11 cellular contexts compared by ENCODE assay signal in the genomic region with DNA sequence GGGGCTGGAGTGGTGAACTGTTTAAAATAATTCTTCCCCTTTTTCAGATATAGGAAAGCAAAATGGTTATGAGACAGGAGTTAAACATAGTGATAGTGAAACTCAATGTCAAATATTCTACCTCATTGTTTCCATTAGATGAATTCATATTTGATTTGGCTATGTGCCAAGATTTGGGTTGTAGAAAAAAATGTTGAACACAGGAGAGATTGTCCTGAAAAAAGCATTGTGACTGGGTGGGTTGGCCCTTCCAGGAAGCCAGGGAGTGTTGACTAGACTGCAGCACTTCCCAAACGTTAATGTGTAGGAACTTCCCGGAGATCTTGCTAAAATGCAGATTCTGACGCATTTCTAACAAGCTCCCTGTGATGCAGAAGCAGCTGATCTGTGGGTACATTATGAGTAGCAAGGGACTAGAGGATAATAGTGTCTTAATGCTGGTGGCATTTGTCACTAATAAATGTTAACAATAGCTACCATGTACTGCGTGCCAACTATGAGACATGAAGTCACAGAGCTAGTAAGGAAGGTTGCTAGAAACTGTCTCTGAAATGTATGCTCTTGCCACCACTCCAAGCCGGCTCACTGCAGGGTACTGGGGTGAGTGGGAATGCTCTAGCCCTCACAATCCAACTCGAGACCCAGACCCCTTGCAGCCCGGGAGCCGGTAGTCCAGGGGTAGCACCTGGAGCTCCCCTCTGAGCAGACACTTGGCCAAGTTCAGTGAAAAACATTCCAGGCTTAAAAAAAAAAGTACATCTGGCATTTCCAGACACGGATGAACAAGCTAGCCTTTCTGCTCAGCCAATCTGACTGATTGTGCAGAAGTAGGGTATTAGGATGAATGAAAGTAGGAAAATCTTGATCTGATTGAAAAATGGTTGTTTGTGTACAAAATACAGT.
DNase-seq lines count a peak whose midpoint lies in the region; ATAC-seq, FAIRE-seq and TF ChIP-seq lines count a peak whose summit lies in the region.
"Had no signal": no experiment of that assay in that cellular context is flagged by ENCODE, and none has a peak within 500 bp of the region (broad histone marks: within the 10 kb centered on the region; RNA-seq: fewer than 3 reads in every experiment).

No MANE protein-coding gene starts in this region.

- no peaks in the 10 kb centered on the region for H4K20me1 ChIP-seq in GM12878 (ENCODE audit: control insufficient read depth, insufficient read depth)
- H4K20me1 ChIP-seq: BLaER1 had no signal

- no peaks in the 10 kb centered on the region for H3K36me3 Mint-ChIP-seq in activated naive CD4-positive, alpha-beta T cell treated with anti-CD3 and anti-CD28 coated beads for 36 hours (ENCODE audit: low read depth)

- peaks cover 22% of the 10 kb centered on the region for H3K4me1 Mint-ChIP-seq in activated naive CD4-positive, alpha-beta T cell treated with anti-CD3 and anti-CD28 coated beads for 36 hours (ENCODE audit: low read depth)

- H3K27me3 ChIP-seq in GM12878 (replicated peaks in 1 of 2; ENCODE audit: control insufficient read depth in 2 of 2, insufficient read depth in 2 of 2, low read length in 1 of 2) (no peaks in the 10 kb centered on the region), upper lobe of right lung (no peaks in the 10 kb centered on the region)
- H3K27me3 ChIP-seq: BLaER1 had no signal

- SMC1A ChIA-PET in GM12878 (lab: Charles Lee; ENCODE audit: uncharacterized antibody, unreplicated experiment): interaction anchor here (0.6 to 1.1 kb wide), 3 partner anchors 11 to 34 kb away, joined by 3 read pairs; no protein-coding TSS in a partner anchor

- H2AFZ ChIP-seq in GM12878 (ENCODE audit: control insufficient read depth, low read depth, low read length): no peak overlapping the region

- H3K27ac ChIP-seq in GM12878 (ENCODE audit: control insufficient read depth, insufficient read depth): no peak overlapping the region
- no peak overlapping the region for H3K27ac ChIP-seq in upper lobe of right lung
- H3K27ac ChIP-seq: BLaER1 had no signal

- H3K9ac ChIP-seq in GM12878 (ENCODE audit: control insufficient read depth, insufficient read depth, low read length): no peak overlapping the region
- H3K9ac ChIP-seq: BLaER1 had no signal

- H3K4me1 ChIP-seq in GM12878 (ENCODE audit: control insufficient read depth, insufficient read depth, low read length) (no peaks in the 10 kb centered on the region), upper lobe of right lung (peaks cover 9% of the 10 kb centered on the region)
- H3K4me1 ChIP-seq: BLaER1 had no signal

- ATAC-seq in GM12878 (no peak), left colon (peak; percentile 76), upper lobe of right lung (peak; percentile 61), HG03442 (IDR thresholded peaks at IDR 0.05; ENCODE audit: unreplicated experiment) (no peak)
- ATAC-seq: naive thymus-derived CD4-positive, alpha-beta T cell had no signal

- TF ChIP-seq POLR2A in GM12878 (IDR thresholded peaks at IDR 0.05; ENCODE audit: low read depth, low read length): no peak

- POLR2A ChIA-PET in GM12878 (lab: Charles Lee): interaction anchor here (0.6 kb wide), 1 partner anchor 30 kb away, joined by 3 read pairs; no protein-coding TSS in a partner anchor

- no TSS peak for BruUV-seq in GM12878 (replicated peaks; lab: Mats Ljungman, UMichigan)

- no peak overlapping the region for H3K4me2 ChIP-seq in GM12878 (ENCODE audit: control insufficient read depth, insufficient read depth)
- H3K4me2 ChIP-seq: BLaER1 had no signal

- no peak overlapping the region for H3K27ac Mint-ChIP-seq in activated naive CD4-positive, alpha-beta T cell treated with anti-CD3 and anti-CD28 coated beads for 36 hours
- H3K27ac Mint-ChIP-seq: naive thymus-derived CD4-positive, alpha-beta T cell had no signal

- no peaks in the 10 kb centered on the region for H3K27me3 Mint-ChIP-seq in activated naive CD4-positive, alpha-beta T cell treated with anti-CD3 and anti-CD28 coated beads for 36 hours (ENCODE audit: low read depth)
- H3K27me3 Mint-ChIP-seq: central memory CD8-positive, alpha-beta T cell had no signal

- no peaks in the 10 kb centered on the region for H3K36me3 ChIP-seq in GM12878 (ENCODE audit: control insufficient read depth in 2 of 2, insufficient read depth in 2 of 2, low read length in 1 of 2)
- no peaks in the 10 kb centered on the region for H3K36me3 ChIP-seq in upper lobe of right lung
- H3K36me3 ChIP-seq: BLaER1 had no signal

- no peaks in the 10 kb centered on the region for H3K79me2 ChIP-seq in GM12878 (ENCODE audit: control insufficient read depth, insufficient read depth, low read length)

- no peak for TF ChIP-seq RAD21 in GM12878 (IDR thresholded peaks at IDR 0.05; ENCODE audit: insufficient read depth, low read depth, low read length)

- no peak for FAIRE-seq in GM12878 (lab: Jason Lieb, UNC)

- no peak overlapping the region for H3K4me3 Mint-ChIP-seq in activated naive CD4-positive, alpha-beta T cell treated with anti-CD3 and anti-CD28 coated beads for 36 hours
- H3K4me3 Mint-ChIP-seq: central memory CD8-positive, alpha-beta T cell; naive thymus-derived CD4-positive, alpha-beta T cell had no signal

- 51% methylated on average over 9 of the region's 9 CpGs for WGBS in GM12878 (ENCODE audit: insufficient coverage, insufficient replicate concordance, low lambda C conversion rate, missing lambda C conversion rate)

- intact Hi-C loops in activated naive CD4-positive, alpha-beta T cell treated with anti-CD3 and anti-CD28 coated beads for 36 hours (cut with micrococcal nuclease): loop anchor here (1.0 kb wide), 1 partner anchor 28 kb away; no protein-coding TSS in a partner anchor
- intact Hi-C loops in GM12878 (cut with micrococcal nuclease; ENCODE audit: unreplicated experiment) (no loop called here), left colon (cut with DNase I, micrococcal nuclease) (no loop called here), upper lobe of right lung (cut with DNase I) (no loop called here)

- RAD21 ChIA-PET in GM12878 (lab: Charles Lee; ENCODE audit: unreplicated experiment): no interaction called here

- CTCF ChIA-PET in activated naive CD4-positive, alpha-beta T cell treated with anti-CD3 and anti-CD28 coated beads for 36 hours (lab: Charles Lee): interaction anchor here (0.5 to 1.0 kb wide), 5 partner anchors 14 to 1759 kb away, joined by 3 to 4 read pairs (median 3); no protein-coding TSS in a partner anchor
- CTCF ChIA-PET in GM12878 (lab: Yijun Ruan, JAX): interaction anchor here (0.6 to 0.9 kb wide), 3 partner anchors 8 to 17 kb away, joined by 3 to 4 read pairs (median 3); no protein-coding TSS in a partner anchor

- no peaks in the 10 kb centered on the region for H3K9me3 Mint-ChIP-seq in activated naive CD4-positive, alpha-beta T cell treated with anti-CD3 and anti-CD28 coated beads for 36 hours
- H3K9me3 Mint-ChIP-seq: central memory CD8-positive, alpha-beta T cell; naive thymus-derived CD4-positive, alpha-beta T cell had no signal

- no peak for TF ChIP-seq EP300 in GM12878 (IDR thresholded peaks at IDR 0.05; ENCODE audit: borderline replicate concordance in 1 of 2, control insufficient read depth in 1 of 2, low read depth in 2 of 2, low read length in 2 of 2)

- in situ Hi-C loops in GM12878 (cut with MboI): no loop called here

- DNase-seq in activated naive CD4-positive, alpha-beta T cell treated with anti-CD3 and anti-CD28 coated beads for 36 hours: peak; percentile 27
- no peak for DNase-seq in activated naive CD4-positive, alpha-beta T cell treated with anti-CD3 and anti-CD28 coated beads, Interleukin-2, amount 50 U/mL, for 16 hours
- DNase-seq in GM12878 (ENCODE audit: low read depth, low spot score) (no peak), left colon (peak in 1 of 2 donors; percentile 40), upper lobe of right lung (no peak), SIG-M5 (lab: John Stamatoyannopoulos, UW) (no peak), NCI-H524 treated with DMSO at 0.1 percent for 48 hours (lab: John Stamatoyannopoulos, UW) (no peak)
- DNase-seq: naive thymus-derived CD4-positive, alpha-beta T cell had no signal

- no peak overlapping the region for H3K4me3 ChIP-seq in GM12878
- H3K4me3 ChIP-seq in upper lobe of right lung: no peak overlapping the region
- H3K4me3 ChIP-seq: BLaER1 had no signal

- H3K9me3 ChIP-seq in GM12878 (replicated peaks; ENCODE audit: control insufficient read depth, insufficient read depth, low read length) (no peaks in the 10 kb centered on the region), upper lobe of right lung (no peaks in the 10 kb centered on the region)
- H3K9me3 ChIP-seq: BLaER1 had no signal

- no peak for TF ChIP-seq CTCF in GM12878 (IDR thresholded peaks at IDR 0.05 in 2 of 3, conservative IDR thresholded peaks at IDR 0.05 in 1 of 3; ENCODE audit: control insufficient read depth in 2 of 3, extremely low read depth in 1 of 3, insufficient read depth in 1 of 3, low read depth in 3 of 3, low read length in 3 of 3)
- TF ChIP-seq CTCF in upper lobe of right lung (IDR thresholded peaks at IDR 0.05): no peak

TF ChIP-seq in GM12878, 131 proteins besides CTCF, POLR2A, EP300 and RAD21:
- TF ChIP-seq HDAC2 (IDR thresholded peaks at IDR 0.05) (no peak), SMAD1 (IDR thresholded peaks at IDR 0.05; ENCODE audit: low read depth, partially characterized antibody) (peak; percentile 92), TCF7 (IDR thresholded peaks at IDR 0.05; ENCODE audit: borderline replicate concordance) (no peak)

Comparison
In these comparisons a context has a peak if more than half of its experiments do, and no peak if none do; other contexts are left out.
1. ATAC-seq: peak in left colon (single experiment) and upper lobe of right lung (single experiment); none in GM12878 (single experiment) and HG03442 (single experiment).